In the genomic region with DNA sequence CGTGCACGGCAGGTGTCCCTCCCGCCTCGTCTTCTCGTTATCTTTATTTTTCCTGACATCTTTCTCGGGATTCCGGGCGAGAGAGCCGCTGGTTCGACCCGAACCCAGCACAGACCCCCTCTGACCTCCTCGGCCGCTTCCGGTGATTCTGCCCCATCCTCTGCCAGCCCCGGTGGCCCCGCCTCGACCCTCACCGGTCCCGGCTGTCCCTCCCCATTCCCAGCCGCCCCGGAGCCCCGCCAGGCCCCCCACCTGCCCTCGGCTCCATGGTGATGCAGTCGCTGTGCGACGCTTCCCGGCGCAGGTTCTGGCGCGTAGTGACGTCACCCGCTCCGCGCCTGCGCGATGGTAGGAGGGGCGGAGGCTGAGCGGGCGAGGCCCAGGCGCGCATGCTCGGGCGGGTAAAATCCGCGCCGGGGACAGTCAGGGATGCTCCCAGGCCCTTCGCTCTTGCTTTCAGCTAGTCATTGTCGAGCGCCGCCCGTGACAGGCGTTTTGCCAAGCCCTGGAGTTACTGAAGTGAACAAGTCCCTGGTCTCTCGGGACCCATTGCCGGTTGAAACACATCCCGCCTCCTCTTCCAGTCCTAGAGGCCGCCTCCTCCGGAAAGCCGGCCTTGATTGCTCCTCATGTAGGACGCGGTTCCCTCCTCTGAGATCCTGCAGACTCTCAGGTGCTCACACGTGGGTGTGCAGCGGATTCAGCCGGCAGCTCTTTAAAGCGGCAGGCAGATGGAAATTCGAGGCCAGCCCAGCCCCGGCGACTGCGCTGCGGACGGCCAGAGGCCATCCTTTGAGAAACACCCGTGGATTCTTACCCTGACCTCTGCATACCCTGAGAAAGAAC, we compare ENCODE assay signal across 8 cellular contexts. TPM values are rescaled to one million over a fixed set of nuclear protein-coding genes. Genes with fewer than 3 reads are reported as not detected.
A peak's percentile ranks its signal among the peaks of the same experiment; 100 is the strongest.
DNase-seq lines count a peak whose midpoint lies in the region; ATAC-seq and TF ChIP-seq lines count a peak whose summit lies in the region.

A gene with protein sequence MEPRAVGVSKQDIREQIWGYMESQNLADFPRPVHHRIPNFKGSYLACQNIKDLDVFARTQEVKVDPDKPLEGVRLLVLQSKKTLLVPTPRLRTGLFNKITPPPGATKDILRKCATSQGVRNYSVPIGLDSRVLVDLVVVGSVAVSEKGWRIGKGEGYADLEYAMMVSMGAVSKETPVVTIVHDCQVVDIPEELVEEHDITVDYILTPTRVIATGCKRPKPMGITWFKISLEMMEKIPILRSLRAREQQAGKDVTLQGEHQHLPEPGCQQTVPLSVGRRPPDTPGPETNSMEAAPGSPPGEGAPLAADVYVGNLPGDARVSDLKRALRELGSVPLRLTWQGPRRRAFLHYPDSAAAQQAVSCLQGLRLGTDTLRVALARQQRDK (minus strand): TSS at position 319 of the 846 bp plus-strand sequence. CDS start 51 bp downstream, at position 268.

- peak; percentile 97 for DNase-seq in DMS 273 (lab: John Stamatoyannopoulos, UW; ENCODE audit: unreplicated experiment)
- peak; percentile 91 for DNase-seq in IMR-90
- peak; percentile 93 for DNase-seq in OCI-M1 (lab: John Stamatoyannopoulos, UW)
- peak; percentile 96 for DNase-seq in activated T-cell treated with anti-CD3 and anti-CD28 coated beads for 4 hours
- no peak for DNase-seq in epithelial cell of proximal tubule (ENCODE audit: low read depth)
- DNase-seq in mucosa of gallbladder (ENCODE audit: low spot score) = peak; percentile 94
- peak; percentile 94 for DNase-seq in stimulated activated CD8-positive, alpha-beta memory T cell treated with anti-CD3 and anti-CD28 coated beads, Interleukin-4, amount 100 ng/mL, for 24 hours (ENCODE audit: low read depth)

- H4K5ac ChIP-seq in IMR-90 (ENCODE audit: low read depth, low read length) = peak within 1 kb of the TSS; percentile 98

- TF ChIP-seq POLR2A in IMR-90 (IDR thresholded peaks at IDR 0.05; ENCODE audit: low read depth, low read length) = peak; percentile 89

- no peaks in the 10 kb centered on the region for H3K9me3 ChIP-seq in IMR-90 (ENCODE audit: control insufficient read depth, insufficient read depth, low read length)

- H2BK120ac ChIP-seq in IMR-90 (ENCODE audit: low read depth, low read length) = peak within 1 kb of the TSS; percentile 24; the same call in 1 of the 2 replicates

- peaks cover 7% of the 10 kb centered on the region; the same call in 1 of the 2 replicates for H3K4me1 ChIP-seq in IMR-90 (ENCODE audit: control insufficient read depth, insufficient read depth, low read length)

- H2BK5ac ChIP-seq in IMR-90 (ENCODE audit: low read depth, low read length, poor library complexity, severe bottlenecking) = peak within 1 kb of the TSS; percentile 59

- CTCF ChIA-PET in IMR-90 (lab: Yijun Ruan, JAX) = no interaction called here

- peaks cover 12% of the 10 kb centered on the region for H3K36me3 ChIP-seq in IMR-90 (ENCODE audit: control insufficient read depth, insufficient read depth, low read length)

- H3K27me3 ChIP-seq in IMR-90 (ENCODE audit: control insufficient read depth, insufficient read depth, low read length) = no peaks in the 10 kb centered on the region

- peak within 1 kb of the TSS; percentile 6; the same call in 2 of the 3 replicates for H2BK15ac ChIP-seq in IMR-90 (ENCODE audit: low read depth, low read length)

- H3K18ac ChIP-seq in IMR-90 (ENCODE audit: low read depth, low read length) = peak within 1 kb of the TSS; percentile 49; the same call in 1 of the 2 replicates

- dilution Hi-C loops in IMR-90 (cut with HindIII; ENCODE audit: low sequenced_read_pairs, unreplicated experiment) = no loop called here

- WGBS in IMR-90 (ENCODE audit: extremely low coverage in 2 of 2, insufficient read length in 1 of 2), 2 experiments = 7% methylated on average over 41 of the region's 71 CpGs; no CpG with 5 or more reads in 1 of the 2 experiments

- peak within 1 kb of the TSS; percentile 77 for H3K23ac ChIP-seq in IMR-90 (ENCODE audit: low read depth, low read length)

- in situ Hi-C loops in IMR-90 (cut with MboI; ENCODE audit: low sequenced_read_pairs) = no loop called here

- TF ChIP-seq CTCF in IMR-90 (conservative IDR thresholded peaks at IDR 0.05; ENCODE audit: low read depth, low read length) (no peak), epithelial cell of proximal tubule (conservative IDR thresholded peaks at IDR 0.05; ENCODE audit: low read depth, low read length) (no peak)

- no peak for TF ChIP-seq RAD21 in IMR-90 (IDR thresholded peaks at IDR 0.05; ENCODE audit: low read length)

- H4K91ac ChIP-seq in IMR-90 (ENCODE audit: insufficient read depth, low read depth, low read length) = peak within 1 kb of the TSS; percentile 85

- H3K4me3 ChIP-seq in IMR-90 (ENCODE audit: insufficient read depth, low read depth, low read length) (peak within 1 kb of the TSS; percentile 77), epithelial cell of proximal tubule (ENCODE audit: low read depth, low read length) (peak within 1 kb of the TSS; percentile 98)

- ATAC-seq in GM21528 (IDR thresholded peaks at IDR 0.05; ENCODE audit: low FRiP score, unreplicated experiment) = peak; percentile 85
- ATAC-seq in IMR-90 (ENCODE audit: low read depth) = peak; percentile 95

- H3K4ac ChIP-seq in IMR-90 (ENCODE audit: low read depth, low read length) = peak within 1 kb of the TSS; percentile 94

- H3K27ac ChIP-seq in IMR-90 (ENCODE audit: insufficient read depth, low read length) = peak within 1 kb of the TSS; percentile 85

- H3K56ac ChIP-seq in IMR-90 (ENCODE audit: extremely low read depth, insufficient read depth, low read length) = peak within 1 kb of the TSS; percentile 70

- peaks cover 7% of the 10 kb centered on the region for H3K9me1 ChIP-seq in IMR-90 (ENCODE audit: insufficient read depth, low read length)

- peak within 1 kb of the TSS; percentile 93 for H3K9ac ChIP-seq in IMR-90 (ENCODE audit: low read depth, low read length)

- no peaks in the 10 kb centered on the region for H4K20me1 ChIP-seq in IMR-90 (ENCODE audit: insufficient read depth, low read length)

- intact Hi-C loops in IMR-90 (cut with micrococcal nuclease) = no loop called here

- peak within 1 kb of the TSS; percentile 98 for H3K14ac ChIP-seq in IMR-90 (replicated peaks; ENCODE audit: low read depth, low read length)

- H2AK9ac ChIP-seq in IMR-90 (replicated peaks; ENCODE audit: low read depth, low read length, poor library complexity) = peak within 1 kb of the TSS; percentile 99

- POLR2A ChIA-PET in IMR-90 (lab: Charles Lee; ENCODE audit: unreplicated experiment) = no interaction called here

- H2AFZ ChIP-seq in IMR-90 (replicated peaks; ENCODE audit: low read length, poor library complexity) = peak within 1 kb of the TSS; percentile 93

- peak within 1 kb of the TSS; percentile 93 for H2AK5ac ChIP-seq in IMR-90 (ENCODE audit: low read depth, low read length)

- H2BK20ac ChIP-seq in IMR-90 (ENCODE audit: low read depth, low read length) = no peak within 1 kb of the TSS

- peak within 1 kb of the TSS; percentile 96 to 99 for H4K8ac ChIP-seq in IMR-90 (ENCODE audit: low read depth in 2 of 2, low read length in 2 of 2)

- peak within 1 kb of the TSS; percentile 98 for H3K4me2 ChIP-seq in IMR-90 (ENCODE audit: low read depth, low read length)

- peaks cover 18 to 37% of the 10 kb centered on the region in 2 experiments for H3K79me1 ChIP-seq in IMR-90 (ENCODE audit: low read depth in 1 of 2, low read length in 2 of 2)

- no TSS peak for BruUV-seq in IMR-90 (replicated peaks; lab: Mats Ljungman, UMichigan)

TF ChIP-seq in IMR-90, 13 proteins besides CTCF, POLR2A, EP300 and RAD21:
- TF ChIP-seq SMC3 (IDR thresholded peaks at IDR 0.05; ENCODE audit: low read depth, low read length) = 0 out of 2 replicates have a peak, but pooled peaks have one; percentile 0
- no peak for TF ChIP-seq BHLHE40 (IDR thresholded peaks at IDR 0.05; ENCODE audit: low read depth, low read length)
- TF ChIP-seq NFE2L2 (IDR thresholded peaks at IDR 0.05; ENCODE audit: low read depth, low read length) = no peak
- TF ChIP-seq RFX5 (IDR thresholded peaks at IDR 0.05; ENCODE audit: low read depth, low read length) = no peak
- TF ChIP-seq MAZ (IDR thresholded peaks at IDR 0.05; ENCODE audit: borderline replicate concordance, low read depth, low read length) = peak; percentile 95
- no peak for TF ChIP-seq CHD1 (IDR thresholded peaks at IDR 0.05; ENCODE audit: low read depth, low read length)

RNA-seq across cellular contexts. Expression of the gene that starts here (rescaled TPM):
- total RNA-seq in IMR-90 (2012; rRNA removed) = 7.8 and 8.2 TPM in 2 replicates
- polyA plus RNA-seq in IMR-90 (2012; rRNA removed) = 13.7 and 16.8 TPM in 2 replicates
- polyA plus RNA-seq in IMR-90 (2012; cell fraction: cytosol; rRNA removed) = 5.6 and 7.9 TPM in 2 replicates
- polyA plus RNA-seq in IMR-90 (2012; cell fraction: nucleus; rRNA removed; ENCODE audit: low replicate concordance) = 71.8 and 97.1 TPM in 2 replicates
- total RNA-seq in epithelial cell of proximal tubule = 7.1 and 13.2 TPM in 2 replicates
- total RNA-seq in mucosa of gallbladder = 29.0 TPM
